In the genomic region with DNA sequence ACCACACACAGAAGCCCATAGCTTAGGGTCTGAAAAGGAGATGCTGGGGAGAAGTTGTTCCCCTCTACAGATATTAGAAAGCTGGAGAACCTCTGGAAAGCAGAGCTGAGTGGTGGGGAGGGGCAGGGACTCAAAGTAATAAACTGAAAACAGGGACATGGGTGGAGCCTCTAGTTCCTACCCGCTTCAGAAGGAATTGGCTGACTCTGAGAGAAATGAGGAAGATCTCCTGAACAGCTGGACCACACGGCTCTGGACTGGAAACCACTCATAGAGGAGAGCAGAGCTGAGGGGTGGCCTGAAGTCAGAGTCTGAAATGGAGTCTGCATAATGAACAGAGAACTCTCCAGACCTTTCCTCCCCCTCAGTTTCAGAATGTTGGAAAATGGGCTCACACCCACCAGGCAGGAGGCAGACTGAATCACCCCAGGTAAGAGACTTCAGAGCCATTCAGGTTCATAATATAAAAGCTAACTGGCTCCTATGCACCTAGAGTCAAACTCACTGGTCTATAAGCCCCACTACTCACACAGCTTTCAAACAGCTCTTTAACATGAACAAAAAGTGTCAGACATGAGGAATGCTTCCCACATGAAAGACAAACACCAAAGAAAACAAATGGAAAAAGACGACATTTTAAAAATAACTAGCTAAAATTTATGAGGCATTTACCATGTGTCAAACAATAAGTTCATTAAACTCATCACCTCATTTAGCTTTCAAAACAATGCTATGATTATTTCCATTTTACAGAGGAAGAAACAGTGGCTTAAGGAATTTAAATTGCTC, we compare ENCODE assay signal across 18 cellular contexts.
DNase-seq lines count a peak whose midpoint lies in the region; ATAC-seq and TF ChIP-seq lines count a peak whose summit lies in the region.
"Had no signal": no experiment of that assay in that cellular context is flagged by ENCODE, and none has a peak within 500 bp of the region (broad histone marks: within the 10 kb centered on the region; RNA-seq: fewer than 3 reads in every experiment).

No MANE protein-coding gene starts in this region.

- 56 to 89% methylated on average over 2 to 3 of the region's 3 CpGs for WGBS in endodermal cell (ENCODE audit: insufficient coverage in 1 of 2, insufficient read length in 1 of 2), 2 experiments
- WGBS in body of pancreas, 2 donors: 42 to 87% methylated on average over 2 to 3 of the region's 3 CpGs

- H3K4me3 Mint-ChIP-seq in activated CD8-positive, alpha-beta T cell treated with anti-CD3 and anti-CD28 coated beads for 36 hours: no peak overlapping the region
- H3K4me3 Mint-ChIP-seq in activated CD8-positive, alpha-beta T cell treated with anti-CD3 and anti-CD28 coated beads, Interleukin-2, amount 10 ng/mL, durations not matched to agents 7 days and 5 days: no peak overlapping the region
- H3K4me3 Mint-ChIP-seq in endodermal cell: peak overlapping the region; percentile 3
- no peak overlapping the region for H3K4me3 Mint-ChIP-seq in stimulated activated effector memory CD8-positive, alpha-beta T cell treated with anti-CD3 and anti-CD28 coated beads, Interleukin-12 subunit alpha, Interleukin-12 subunit beta, amount 100 ng/mL, for 72 hours

- H3K27ac ChIP-seq in SK-N-MC: peak overlapping the region; percentile 40; the same call in 1 of the 2 replicates
- peak overlapping the region; percentile 16 for H3K27ac ChIP-seq in endodermal cell (ENCODE audit: low read depth, low read length)
- H3K27ac ChIP-seq in osteoblast (ENCODE audit: low read depth, low read length): no peak overlapping the region
- no peak overlapping the region for H3K27ac ChIP-seq in body of pancreas
- H3K27ac ChIP-seq: BLaER1 treated with 17β-estradiol and CSF1 and Interleukin-3, amounts not matched to agents 10 nM and 100 nM had no signal

- H3K27ac Mint-ChIP-seq in activated CD8-positive, alpha-beta T cell treated with anti-CD3 and anti-CD28 coated beads for 36 hours: peak overlapping the region; percentile 26
- no peak overlapping the region for H3K27ac Mint-ChIP-seq in activated CD8-positive, alpha-beta T cell treated with anti-CD3 and anti-CD28 coated beads, Interleukin-2, amount 10 ng/mL, durations not matched to agents 7 days and 5 days
- peak overlapping the region; percentile 93 for H3K27ac Mint-ChIP-seq in endodermal cell
- H3K27ac Mint-ChIP-seq in stimulated activated effector memory CD8-positive, alpha-beta T cell treated with anti-CD3 and anti-CD28 coated beads, Interleukin-12 subunit alpha, Interleukin-12 subunit beta, amount 100 ng/mL, for 72 hours: no peak overlapping the region

- no peak for TF ChIP-seq CTCF in activated CD8-positive, alpha-beta T cell treated with anti-CD3 and anti-CD28 coated beads for 36 hours (IDR thresholded peaks at IDR 0.05)
- TF ChIP-seq CTCF in endodermal cell (conservative IDR thresholded peaks at IDR 0.05): no peak
- TF ChIP-seq CTCF in osteoblast (IDR thresholded peaks at IDR 0.05; ENCODE audit: extremely low read depth, low read depth, low read length): no peak
- no peak for TF ChIP-seq CTCF in body of pancreas (IDR thresholded peaks at IDR 0.05)

- intact Hi-C loops in activated CD8-positive, alpha-beta T cell treated with anti-CD3 and anti-CD28 coated beads for 36 hours (cut with micrococcal nuclease): no loop called here
- intact Hi-C loops in body of pancreas (cut with DNase I): no loop called here

- H3K36me3 ChIP-seq in SK-N-MC (ENCODE audit: insufficient read depth, low read length) (peaks cover 70% of the 10 kb centered on the region), endodermal cell (ENCODE audit: control insufficient read depth, insufficient read depth, low read length) (peaks cover 88% of the 10 kb centered on the region), osteoblast (ENCODE audit: insufficient read depth, low read length) (peaks cover 83% of the 10 kb centered on the region), body of pancreas (replicated peaks in 1 of 2; ENCODE audit: insufficient read depth in 1 of 2, low read depth in 2 of 2) (peaks cover 19 to 42% of the 10 kb centered on the region in 2 donors)

- peaks cover 14% of the 10 kb centered on the region for H3K4me1 Mint-ChIP-seq in activated CD8-positive, alpha-beta T cell treated with anti-CD3 and anti-CD28 coated beads for 36 hours (ENCODE audit: low read depth)
- no peaks in the 10 kb centered on the region for H3K4me1 Mint-ChIP-seq in activated CD8-positive, alpha-beta T cell treated with anti-CD3 and anti-CD28 coated beads, Interleukin-2, amount 10 ng/mL, durations not matched to agents 7 days and 5 days (ENCODE audit: low read depth)
- peaks cover 25% of the 10 kb centered on the region for H3K4me1 Mint-ChIP-seq in endodermal cell
- peaks cover 7% of the 10 kb centered on the region for H3K4me1 Mint-ChIP-seq in stimulated activated effector memory CD8-positive, alpha-beta T cell treated with anti-CD3 and anti-CD28 coated beads, Interleukin-12 subunit alpha, Interleukin-12 subunit beta, amount 100 ng/mL, for 72 hours

- peaks cover 46% of the 10 kb centered on the region for H3K36me3 Mint-ChIP-seq in activated CD8-positive, alpha-beta T cell treated with anti-CD3 and anti-CD28 coated beads for 36 hours (ENCODE audit: low read depth)
- peaks cover 52% of the 10 kb centered on the region for H3K36me3 Mint-ChIP-seq in activated CD8-positive, alpha-beta T cell treated with anti-CD3 and anti-CD28 coated beads, Interleukin-2, amount 10 ng/mL, durations not matched to agents 7 days and 5 days (ENCODE audit: low read depth)
- peaks cover 83% of the 10 kb centered on the region for H3K36me3 Mint-ChIP-seq in endodermal cell (ENCODE audit: low read depth)
- peaks cover 96% of the 10 kb centered on the region for H3K36me3 Mint-ChIP-seq in stimulated activated effector memory CD8-positive, alpha-beta T cell treated with anti-CD3 and anti-CD28 coated beads, Interleukin-12 subunit alpha, Interleukin-12 subunit beta, amount 100 ng/mL, for 72 hours

- no peak overlapping the region for H2AFZ ChIP-seq in osteoblast (ENCODE audit: low read length)

- H3K9me3 ChIP-seq in SK-N-MC (ENCODE audit: low read depth, low read length) (no peaks in the 10 kb centered on the region), endodermal cell (ENCODE audit: control insufficient read depth, low read length) (no peaks in the 10 kb centered on the region), osteoblast (ENCODE audit: low read depth, low read length) (no peaks in the 10 kb centered on the region), body of pancreas (no peaks in the 10 kb centered on the region)
- H3K9me3 ChIP-seq: BLaER1 treated with 17β-estradiol and CSF1 and Interleukin-3, amounts not matched to agents 10 nM and 100 nM had no signal

- POLR2A ChIA-PET in activated CD8-positive, alpha-beta T cell treated with anti-CD3 and anti-CD28 coated beads for 36 hours (lab: Charles Lee): interaction anchor here (0.5 to 1.3 kb wide), 3 partner anchors 11 to 67 kb away, joined by 3 to 4 read pairs (median 3); no protein-coding TSS in a partner anchor
- POLR2A ChIA-PET in activated CD8-positive, alpha-beta T cell treated with anti-CD3 and anti-CD28 coated beads, Interleukin-2, amount 10 ng/mL, durations not matched to agents 7 days and 5 days (lab: Charles Lee): interaction anchor here (0.6 kb wide), 1 partner anchor 81 kb away, joined by 4 read pairs; no protein-coding TSS in a partner anchor

- no peak overlapping the region for H3K4me2 ChIP-seq in osteoblast (ENCODE audit: insufficient read depth, low read length)

- CTCF ChIA-PET in activated CD8-positive, alpha-beta T cell treated with anti-CD3 and anti-CD28 coated beads for 36 hours (lab: Charles Lee): interaction anchor here (1.2 to 3.1 kb wide), 3 partner anchors 10 to 48 kb away, joined by 5 to 21 read pairs (median 5); no protein-coding TSS in a partner anchor
- CTCF ChIA-PET in activated CD8-positive, alpha-beta T cell treated with anti-CD3 and anti-CD28 coated beads, Interleukin-2, amount 10 ng/mL, durations not matched to agents 7 days and 5 days (lab: Charles Lee): interaction anchor here (1.1 to 2.1 kb wide), 3 partner anchors 9 to 48 kb away, joined by 3 to 12 read pairs (median 6); no protein-coding TSS in a partner anchor

- no peaks in the 10 kb centered on the region for H3K27me3 Mint-ChIP-seq in activated CD8-positive, alpha-beta T cell treated with anti-CD3 and anti-CD28 coated beads for 36 hours
- H3K27me3 Mint-ChIP-seq in activated CD8-positive, alpha-beta T cell treated with anti-CD3 and anti-CD28 coated beads, Interleukin-2, amount 10 ng/mL, durations not matched to agents 7 days and 5 days (ENCODE audit: low read depth): no peaks in the 10 kb centered on the region
- no peaks in the 10 kb centered on the region for H3K27me3 Mint-ChIP-seq in endodermal cell (ENCODE audit: insufficient read depth)

- H4K20me1 ChIP-seq in osteoblast (ENCODE audit: insufficient read depth, low read length): peaks cover 2% of the 10 kb centered on the region

- H3K4me3 ChIP-seq in SK-N-MC: no peak overlapping the region
- peak overlapping the region; percentile 70 for H3K4me3 ChIP-seq in endodermal cell (ENCODE audit: low read length)
- H3K4me3 ChIP-seq in osteoblast (ENCODE audit: insufficient read depth, low read length): no peak overlapping the region
- H3K4me3 ChIP-seq in body of pancreas: no peak overlapping the region
- H3K4me3 ChIP-seq: BLaER1 treated with 17β-estradiol and CSF1 and Interleukin-3, amounts not matched to agents 10 nM and 100 nM; GM12878 had no signal

- no peaks in the 10 kb centered on the region for H3K27me3 ChIP-seq in endodermal cell (ENCODE audit: control insufficient read depth, insufficient read depth, low read length, poor library complexity, severe bottlenecking)
- H3K27me3 ChIP-seq in osteoblast (ENCODE audit: insufficient read depth, low read length): no peaks in the 10 kb centered on the region
- no peaks in the 10 kb centered on the region for H3K27me3 ChIP-seq in body of pancreas
- H3K27me3 ChIP-seq: BLaER1 treated with 17β-estradiol and CSF1 and Interleukin-3, amounts not matched to agents 10 nM and 100 nM had no signal

- H3K79me2 ChIP-seq in osteoblast (ENCODE audit: insufficient read depth, low read length): no peaks in the 10 kb centered on the region

- H3K9ac ChIP-seq in SK-N-MC (ENCODE audit: insufficient read length) (no peak overlapping the region), endodermal cell (ENCODE audit: extremely low read depth, low read length, poor library complexity, severe bottlenecking) (peak overlapping the region; percentile 39)
- H3K9ac ChIP-seq: BLaER1 treated with 17β-estradiol and CSF1 and Interleukin-3, amounts not matched to agents 10 nM and 100 nM had no signal

- DNase-seq in activated CD8-positive, alpha-beta T cell treated with anti-CD3 and anti-CD28 coated beads for 36 hours: no peak
- DNase-seq in activated CD8-positive, alpha-beta T cell treated with anti-CD3 and anti-CD28 coated beads, Interleukin-2, amount 10 ng/mL, durations not matched to agents 7 days and 5 days: no peak
- DNase-seq in SK-N-MC (ENCODE audit: low read depth, low spot score): no peak
- DNase-seq in endodermal cell: peak; percentile 48
- peak; percentile 66 for DNase-seq in osteoblast (ENCODE audit: insufficient read length, low spot score, missing footprints)
- no peak for DNase-seq in stimulated activated effector memory CD8-positive, alpha-beta T cell treated with anti-CD3 and anti-CD28 coated beads, Interleukin-12 subunit alpha, Interleukin-12 subunit beta, amount 100 ng/mL, for 72 hours (ENCODE audit: low spot score in 2 of 2)
- DNase-seq in body of pancreas: no peak
- DNase-seq in GM03348 (ENCODE audit: low spot score): no peak
- DNase-seq: COR-L47, DMS53, NCI-H1417, NCI-H2029, NCI-H2171 treated with DMSO at 0.1 percent for 48 hours, NCI-H524, SIG-M5 had no signal

- H3K4me1 ChIP-seq in endodermal cell (ENCODE audit: control insufficient read depth, insufficient read depth, low read length): peaks cover 9% of the 10 kb centered on the region
- no peaks in the 10 kb centered on the region for H3K4me1 ChIP-seq in osteoblast (ENCODE audit: insufficient read depth, low read length)
- H3K4me1 ChIP-seq in body of pancreas: no peaks in the 10 kb centered on the region

- TF ChIP-seq POLR2A in body of pancreas (IDR thresholded peaks at IDR 0.05): no peak

- no peaks in the 10 kb centered on the region for H3K9me3 Mint-ChIP-seq in activated CD8-positive, alpha-beta T cell treated with anti-CD3 and anti-CD28 coated beads for 36 hours
- no peaks in the 10 kb centered on the region for H3K9me3 Mint-ChIP-seq in activated CD8-positive, alpha-beta T cell treated with anti-CD3 and anti-CD28 coated beads, Interleukin-2, amount 10 ng/mL, durations not matched to agents 7 days and 5 days (ENCODE audit: insufficient read depth)
- H3K9me3 Mint-ChIP-seq in endodermal cell: no peaks in the 10 kb centered on the region
- no peaks in the 10 kb centered on the region for H3K9me3 Mint-ChIP-seq in stimulated activated effector memory CD8-positive, alpha-beta T cell treated with anti-CD3 and anti-CD28 coated beads, Interleukin-12 subunit alpha, Interleukin-12 subunit beta, amount 100 ng/mL, for 72 hours

- ATAC-seq in activated CD8-positive, alpha-beta T cell treated with anti-CD3 and anti-CD28 coated beads for 36 hours: no peak
- no peak for ATAC-seq in activated CD8-positive, alpha-beta T cell treated with anti-CD3 and anti-CD28 coated beads, Interleukin-2, amount 10 ng/mL, durations not matched to agents 7 days and 5 days
- no peak for ATAC-seq in stimulated activated effector memory CD8-positive, alpha-beta T cell treated with anti-CD3 and anti-CD28 coated beads, Interleukin-12 subunit alpha, Interleukin-12 subunit beta, amount 100 ng/mL, for 72 hours
- ATAC-seq in body of pancreas: no peak
- ATAC-seq: GM12878, HCT116 had no signal

Comparison
In these comparisons a context has a peak if more than half of its experiments do, and no peak if none do; other contexts are left out.
1. H3K27ac Mint-ChIP-seq: peak in activated CD8-positive, alpha-beta T cell treated with anti-CD3 and anti-CD28 coated beads for 36 hours (single experiment) and endodermal cell (single experiment); none in activated CD8-positive, alpha-beta T cell treated with anti-CD3 and anti-CD28 coated beads, Interleukin-2, amount 10 ng/mL, durations not matched to agents 7 days and 5 days (single experiment) and stimulated activated effector memory CD8-positive, alpha-beta T cell treated with anti-CD3 and anti-CD28 coated beads, Interleukin-12 subunit alpha, Interleukin-12 subunit beta, amount 100 ng/mL, for 72 hours (single experiment).
2. DNase-seq: peak in endodermal cell (single experiment) and osteoblast (single experiment); none in activated CD8-positive, alpha-beta T cell treated with anti-CD3 and anti-CD28 coated beads for 36 hours (single experiment), activated CD8-positive, alpha-beta T cell treated with anti-CD3 and anti-CD28 coated beads, Interleukin-2, amount 10 ng/mL, durations not matched to agents 7 days and 5 days (single experiment), SK-N-MC (single experiment), stimulated activated effector memory CD8-positive, alpha-beta T cell treated with anti-CD3 and anti-CD28 coated beads, Interleukin-12 subunit alpha, Interleukin-12 subunit beta, amount 100 ng/mL, for 72 hours (0 of 2), body of pancreas (0 of 4) and GM03348 (single experiment).
3. H3K27ac ChIP-seq: peak in SK-N-MC (single experiment) and endodermal cell (single experiment); none in osteoblast (single experiment) and body of pancreas (0 of 4).